In the genomic region with DNA sequence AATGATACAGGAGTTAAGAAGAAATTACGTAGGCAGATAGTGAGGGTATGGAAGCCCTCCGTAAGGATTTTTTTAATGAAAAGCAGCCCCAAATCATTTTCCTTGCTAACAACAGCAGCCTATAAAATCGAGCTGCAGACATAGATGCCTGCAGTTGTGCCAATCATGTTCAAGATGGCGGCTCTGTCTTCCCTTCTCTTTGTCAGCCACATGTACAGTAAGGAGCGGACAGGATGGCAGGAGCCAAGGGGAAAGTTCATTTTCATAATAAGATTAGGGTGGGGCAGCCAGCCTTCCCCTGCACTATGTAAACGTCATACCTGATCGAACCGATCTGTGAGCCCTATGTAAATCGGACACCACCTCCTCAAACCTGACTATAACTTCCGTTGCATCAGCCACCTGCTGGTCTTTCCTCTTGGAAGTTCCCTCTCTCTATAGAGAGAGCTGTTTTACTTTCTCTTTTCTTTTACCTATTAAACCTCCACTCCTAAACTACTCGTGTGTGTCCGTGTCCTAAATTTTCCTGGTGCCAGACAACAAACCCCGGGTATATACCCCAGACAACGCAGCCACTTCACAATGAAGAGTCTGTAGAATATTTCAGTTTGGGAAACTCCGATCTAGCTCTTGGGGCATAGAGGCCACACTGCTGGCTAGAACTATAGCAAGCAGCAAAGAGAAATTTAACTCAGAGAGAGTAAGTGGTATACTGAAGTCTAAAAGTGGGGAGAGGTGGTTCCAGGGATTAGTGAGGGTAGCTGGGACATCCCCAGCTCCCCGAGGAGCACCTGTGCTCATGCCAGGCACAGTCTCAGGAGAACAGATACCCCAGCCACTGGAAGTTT, we compare ENCODE assay signal across 26 cellular contexts. TPM values are rescaled to one million over a fixed set of nuclear protein-coding genes. Genes with fewer than 3 reads are reported as not detected.
"Had no signal": no experiment of that assay in that cellular context is flagged by ENCODE, and none has a peak within 500 bp of the region (broad histone marks: within the 10 kb centered on the region; RNA-seq: fewer than 3 reads in every experiment).

No MANE protein-coding gene starts in this region.

- H3K4me3 ChIP-seq: ascending aorta, coronary artery, left lung, smooth muscle cell, suprapubic skin had no signal

- H3K36me3 ChIP-seq: ascending aorta, left lung, neutrophil, suprapubic skin had no signal

- H3K4me2 ChIP-seq: smooth muscle cell had no signal

- H3K9ac ChIP-seq: parathyroid adenoma had no signal

- H3K36me3 Mint-ChIP-seq: mesothelial cell of epicardium had no signal

- H3K27ac Mint-ChIP-seq: activated CD4-positive, alpha-beta T cell treated with anti-CD3 and anti-CD28 coated beads, Interleukin-2, amount 10 ng/mL, durations not matched to agents 7 days and 5 days; activated T-cell treated with anti-CD3 and anti-CD28 coated beads, Interleukin-2, amount 50 U/mL, for 72 hours; mesothelial cell of epicardium; natural killer cell treated with Interleukin-12 subunit alpha and Interleukin-12 subunit beta and Interleukin-15 and Interleukin-18, amount 100 ng/mL, for 72 hours; stimulated activated naive CD8-positive, alpha-beta T cell treated with anti-CD3 and anti-CD28 coated beads, Interleukin-15, amount 100 ng/mL, for 72 hours had no signal

- DNase-seq: activated CD4-positive, alpha-beta T cell treated with anti-CD3 and anti-CD28 coated beads, Interleukin-2, amount 10 ng/mL, durations not matched to agents 7 days and 5 days; activated effector memory CD4-positive, alpha-beta T cell treated with anti-CD3 and anti-CD28 coated beads, Interleukin-2, amount 50 U/mL, for 16 hours; activated naive CD4-positive, alpha-beta T cell treated with anti-CD3 and anti-CD28 coated beads, Interleukin-2, amount 50 U/mL, for 16 hours; activated T-cell treated with anti-CD3 and anti-CD28 coated beads, Interleukin-2, amount 50 U/mL, for 72 hours; erythroblast; foreskin melanocyte; head of caudate nucleus; left lung; stimulated activated CD4-positive, alpha-beta T cell treated with anti-CD3 and anti-CD28 coated beads, Interleukin-4, amount 100 ng/mL, for 1 hour; stimulated activated naive CD8-positive, alpha-beta T cell treated with anti-CD3 and anti-CD28 coated beads, Interleukin-15, amount 100 ng/mL, for 72 hours; trophoblast cell had no signal

- H3K79me2 ChIP-seq: parathyroid adenoma had no signal

- H3K4me1 Mint-ChIP-seq: activated CD4-positive, alpha-beta T cell treated with anti-CD3 and anti-CD28 coated beads, Interleukin-2, amount 10 ng/mL, durations not matched to agents 7 days and 5 days; central memory CD8-positive, alpha-beta T cell; mesothelial cell of epicardium; stimulated activated naive CD8-positive, alpha-beta T cell treated with anti-CD3 and anti-CD28 coated beads, Interleukin-15, amount 100 ng/mL, for 72 hours had no signal

- H3K27me3 ChIP-seq: ascending aorta, left lung, neutrophil, suprapubic skin had no signal

- H3K4me3 Mint-ChIP-seq: activated CD4-positive, alpha-beta T cell treated with anti-CD3 and anti-CD28 coated beads, Interleukin-2, amount 10 ng/mL, durations not matched to agents 7 days and 5 days; activated T-cell treated with anti-CD3 and anti-CD28 coated beads, Interleukin-2, amount 50 U/mL, for 72 hours; central memory CD8-positive, alpha-beta T cell; mesothelial cell of epicardium; natural killer cell treated with Interleukin-12 subunit alpha and Interleukin-12 subunit beta and Interleukin-15 and Interleukin-18, amount 100 ng/mL, for 72 hours; stimulated activated naive CD8-positive, alpha-beta T cell treated with anti-CD3 and anti-CD28 coated beads, Interleukin-15, amount 100 ng/mL, for 72 hours had no signal

- H3K27ac ChIP-seq: ascending aorta, coronary artery, left lung, neutrophil, parathyroid adenoma, suprapubic skin had no signal

- H3K4me1 ChIP-seq: ascending aorta, left lung, parathyroid adenoma, suprapubic skin had no signal

- ATAC-seq: activated CD4-positive, CD25-positive, alpha-beta regulatory T cell treated with anti-CD3 and anti-CD28 coated beads, Interleukin-2, amount 50 U/mL, for 24 hours; activated T-cell treated with anti-CD3 and anti-CD28 coated beads, Interleukin-2, amount 50 U/mL, for 72 hours; left lung; natural killer cell treated with Interleukin-12 subunit alpha and Interleukin-12 subunit beta and Interleukin-15 and Interleukin-18, amount 100 ng/mL, for 72 hours; sciatic nerve; stimulated activated naive CD8-positive, alpha-beta T cell treated with anti-CD3 and anti-CD28 coated beads, Interleukin-15, amount 100 ng/mL, for 72 hours had no signal

- FAIRE-seq: endometrium had no signal

- H3K9me3 ChIP-seq: ascending aorta, neutrophil, suprapubic skin had no signal

- H2AFZ ChIP-seq: parathyroid adenoma had no signal

RNA-seq across cellular contexts. Expression of a gene that starts 20.8 kb away (rescaled TPM):
- total RNA-seq: activated CD4-positive, alpha-beta T cell treated with anti-CD3 and anti-CD28 coated beads, Interleukin-2, amount 10 ng/mL, durations not matched to agents 7 days and 5 days; activated CD8-positive, alpha-beta memory T cell treated with anti-CD3 and anti-CD28 coated beads for 36 hours; activated T-cell treated with anti-CD3 and anti-CD28 coated beads, Interleukin-2, amount 50 U/mL, for 72 hours; ascending aorta; kidney epithelial cell; lung microvascular endothelial cell; natural killer cell treated with Interleukin-12 subunit alpha and Interleukin-12 subunit beta and Interleukin-15 and Interleukin-18, amount 100 ng/mL, for 72 hours; suprapubic skin had no signal
